21 cellular contexts compared by ENCODE assay signal in genomic region chrY:21705309-21705708, GRCh38.
"Had no signal": no experiment of that assay in that cellular context is flagged by ENCODE, and none has a peak within 500 bp of the region (broad histone marks: within the 10 kb centered on the region; RNA-seq: fewer than 3 reads in every experiment).

No MANE protein-coding gene starts in this region.

- ATAC-seq: activated CD8-positive, alpha-beta T cell treated with anti-CD3 and anti-CD28 coated beads for 36 hours; activated naive CD8-positive, alpha-beta T cell treated with anti-CD3 and anti-CD28 coated beads, Interleukin-2, amount 50 U/mL, for 24 hours; esophagus mucosa; left ventricle myocardium superior; right lobe of liver; stimulated activated memory B cell treated with anti-CD40 and anti-IgM and Interleukin-4, amounts not matched to agents 10 μg/mL and 1 μg/mL and 100 μg/mL, for 72 hours; stimulated activated naive CD8-positive, alpha-beta T cell treated with anti-CD3 and anti-CD28 coated beads, Interleukin-15, amount 100 ng/mL, for 72 hours had no signal

- DNase-seq: activated B cell treated with CpG ODN at 0.5 μM for 24 hours; activated CD4-positive, alpha-beta T cell treated with anti-CD3 and anti-CD28 coated beads, Interleukin-2, amount 50 U/mL, for 1 hour; activated CD8-positive, alpha-beta T cell treated with anti-CD3 and anti-CD28 coated beads for 36 hours; activated naive CD8-positive, alpha-beta T cell treated with anti-CD3 and anti-CD28 coated beads, Interleukin-2, amount 50 U/mL, for 24 hours; activated T-cell treated with anti-CD3 and anti-CD28 coated beads, Interleukin-2, amount 50 U/mL, for 48 hours; amygdala; caudate nucleus; cortex of kidney; islet precursor cell; left ventricle myocardium superior; naive B cell; nephron progenitor cell; right lobe of liver; stimulated activated CD4-positive, alpha-beta T cell treated with anti-CD3 and anti-CD28 coated beads, Interleukin-4, amount 100 ng/mL, for 4 hours; stimulated activated CD8-positive, alpha-beta memory T cell treated with anti-CD3 and anti-CD28 coated beads, Interleukin-4, amount 100 ng/mL, for 48 hours; stimulated activated naive CD8-positive, alpha-beta T cell treated with anti-CD3 and anti-CD28 coated beads, Interleukin-15, amount 100 ng/mL, for 72 hours; substantia nigra; T-helper 2 cell; upper lobe of left lung had no signal
